In the genomic region with DNA sequence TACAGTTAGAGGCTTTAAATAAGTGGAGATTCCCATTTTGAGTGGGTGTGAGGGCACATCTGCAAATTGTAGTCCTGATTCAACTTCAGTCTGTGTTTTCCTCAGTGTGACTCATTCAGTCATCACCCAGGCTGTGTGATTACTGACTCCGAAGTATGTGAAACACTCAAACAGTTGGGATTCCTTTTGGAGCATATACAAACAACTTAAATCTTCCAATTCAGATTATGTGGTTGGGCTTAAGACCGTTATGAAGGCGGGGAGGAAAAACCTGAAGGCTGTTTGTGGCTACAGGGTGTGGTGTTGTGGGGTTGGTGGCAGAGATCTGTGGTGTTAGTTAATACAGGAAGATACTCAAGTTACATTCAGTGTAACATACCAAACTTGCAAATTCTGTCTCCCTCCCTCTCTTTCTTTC, we compare ENCODE assay signal across 10 cellular contexts.
DNase-seq lines count a peak whose midpoint lies in the region; ATAC-seq and TF ChIP-seq lines count a peak whose summit lies in the region.
"Had no signal": no experiment of that assay in that cellular context is flagged by ENCODE, and none has a peak within 500 bp of the region (broad histone marks: within the 10 kb centered on the region; RNA-seq: fewer than 3 reads in every experiment).

No MANE protein-coding gene starts in this region.

- H3K27ac Mint-ChIP-seq in natural killer cell = peak overlapping the region; percentile 30 to 80

- peak overlapping the region in 1 of 2 donors; percentile 15 for H3K4me3 ChIP-seq in cardiac fibroblast (replicated peaks in 1 of 2; ENCODE audit: low read depth in 2 of 2, low read length in 2 of 2)

- H3K27me3 Mint-ChIP-seq in natural killer cell (ENCODE audit: low read depth in 2 of 2) = no peaks in the 10 kb centered on the region

- intact Hi-C loops in natural killer cell (cut with micrococcal nuclease) = loop anchor here (2.0 to 5.0 kb wide), 2 partner anchors 16 to 1653 kb away; no protein-coding TSS in a partner anchor

- DNase-seq in EL (peak; percentile 98), MV-4-11 (lab: John Stamatoyannopoulos, UW) (peak; percentile 55), cardiac fibroblast (ENCODE audit: low read depth in 2 of 2) (peak; percentile 92 to 98), natural killer cell (peak; percentile 14), AML-193 (lab: John Stamatoyannopoulos, UW) (no peak)
- DNase-seq: T-helper 9 cell had no signal

- H3K4me3 Mint-ChIP-seq in natural killer cell = peak overlapping the region; percentile 79
- H3K4me3 Mint-ChIP-seq: nephron had no signal

- no peaks in the 10 kb centered on the region for H3K36me3 Mint-ChIP-seq in natural killer cell

- ATAC-seq in natural killer cell = peak; percentile 63 to 80 (median 77)
- no peak for ATAC-seq in GM18858 (IDR thresholded peaks at IDR 0.05; ENCODE audit: unreplicated experiment)
- no peak for ATAC-seq in GM18867 (IDR thresholded peaks at IDR 0.05; ENCODE audit: unreplicated experiment)
- no peak for ATAC-seq in GM21390 (IDR thresholded peaks at IDR 0.05; ENCODE audit: unreplicated experiment)

- no peaks in the 10 kb centered on the region for H3K9me3 Mint-ChIP-seq in natural killer cell
- H3K9me3 Mint-ChIP-seq: nephron had no signal

- H3K4me1 Mint-ChIP-seq in natural killer cell = peaks cover 15% of the 10 kb centered on the region in 2 donors

- TF ChIP-seq CTCF in cardiac fibroblast (IDR thresholded peaks at IDR 0.05; ENCODE audit: low read depth, low read length) (no peak), natural killer cell (IDR thresholded peaks at IDR 0.05) (no peak)

Comparison
In these comparisons a context has a peak if more than half of its experiments do, and no peak if none do; other contexts are left out.
1. DNase-seq: peak in EL (single experiment), MV-4-11 (single experiment), cardiac fibroblast (2 of 2) and natural killer cell (single experiment); none in AML-193 (0 of 2).
2. ATAC-seq: peak in natural killer cell (3 of 3); none in GM18858 (single experiment), GM18867 (single experiment) and GM21390 (single experiment).